27 cellular contexts compared by ENCODE assay signal in the genomic region with DNA sequence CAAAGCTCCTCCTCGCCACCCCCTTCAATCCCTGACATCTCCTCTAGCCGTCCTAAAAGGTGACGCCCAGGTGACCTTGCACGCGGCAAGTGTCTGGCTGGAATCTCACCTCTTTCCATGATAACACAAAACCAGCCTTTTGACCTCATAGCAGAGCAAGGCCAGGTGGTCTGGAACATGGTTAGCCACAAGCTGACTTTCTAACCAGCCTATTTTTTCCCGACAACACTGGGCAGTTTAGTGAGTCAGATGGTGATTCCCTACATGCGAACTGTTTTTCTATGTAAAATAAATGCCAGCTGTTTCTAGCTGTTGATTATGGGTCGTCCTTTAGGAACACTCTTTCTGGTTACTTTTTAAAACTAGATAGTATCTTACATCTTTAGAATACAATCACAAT.
"Had no signal": no experiment of that assay in that cellular context is flagged by ENCODE, and none has a peak within 500 bp of the region (broad histone marks: within the 10 kb centered on the region; RNA-seq: fewer than 3 reads in every experiment).

No MANE protein-coding gene starts in this region.

- H3K4me1 ChIP-seq: left lung, lower lobe of right lung, uterus had no signal

- H3K27me3 Mint-ChIP-seq: stimulated activated naive CD8-positive, alpha-beta T cell treated with anti-CD3 and anti-CD28 coated beads, Interleukin-15, amount 100 ng/mL, for 72 hours had no signal

- H3K27ac Mint-ChIP-seq: activated naive CD4-positive, alpha-beta T cell treated with anti-CD3 and anti-CD28 coated beads for 36 hours; activated naive CD8-positive, alpha-beta T cell treated with anti-CD3 and anti-CD28 coated beads, Interleukin-2, amount 10 ng/mL, durations not matched to agents 7 days and 5 days; activated T-cell treated with anti-CD3 and anti-CD28 coated beads, Interleukin-2, amount 50 U/mL, for 72 hours; nephron; progenitor cell of endocrine pancreas; stimulated activated effector memory CD8-positive, alpha-beta T cell treated with anti-CD3 and anti-CD28 coated beads, Interleukin-12 subunit alpha, Interleukin-12 subunit beta, amount 100 ng/mL, for 72 hours; stimulated activated naive CD8-positive, alpha-beta T cell treated with anti-CD3 and anti-CD28 coated beads, Interleukin-15, amount 100 ng/mL, for 72 hours; T-helper 2 cell treated with Interferon-gamma antibody and Interleukin-4, amounts not matched to agents 5 μg/mL and 100 μg/mL, for 36 hours; type B pancreatic cell had no signal

- H3K9me3 ChIP-seq: left lung, lower lobe of right lung, mucosa of descending colon, neutrophil, ovary, right lobe of liver, uterus had no signal

- H3K4me1 Mint-ChIP-seq: activated naive CD8-positive, alpha-beta T cell treated with anti-CD3 and anti-CD28 coated beads, Interleukin-2, amount 10 ng/mL, durations not matched to agents 7 days and 5 days; stimulated activated naive CD8-positive, alpha-beta T cell treated with anti-CD3 and anti-CD28 coated beads, Interleukin-15, amount 100 ng/mL, for 72 hours had no signal

- H3K27me3 ChIP-seq: foreskin keratinocyte, heart right ventricle, left lung, neutrophil, ovary, right lobe of liver, uterus had no signal

- H3K4me3 Mint-ChIP-seq: activated naive CD4-positive, alpha-beta T cell treated with anti-CD3 and anti-CD28 coated beads for 36 hours; activated naive CD8-positive, alpha-beta T cell treated with anti-CD3 and anti-CD28 coated beads, Interleukin-2, amount 10 ng/mL, durations not matched to agents 7 days and 5 days; activated T-cell treated with anti-CD3 and anti-CD28 coated beads, Interleukin-2, amount 50 U/mL, for 72 hours; nephron; stimulated activated effector memory CD8-positive, alpha-beta T cell treated with anti-CD3 and anti-CD28 coated beads, Interleukin-12 subunit alpha, Interleukin-12 subunit beta, amount 100 ng/mL, for 72 hours; stimulated activated naive CD8-positive, alpha-beta T cell treated with anti-CD3 and anti-CD28 coated beads, Interleukin-15, amount 100 ng/mL, for 72 hours; T-helper 2 cell treated with Interferon-gamma antibody and Interleukin-4, amounts not matched to agents 5 μg/mL and 100 μg/mL, for 36 hours; type B pancreatic cell had no signal

- H3K36me3 Mint-ChIP-seq: activated naive CD8-positive, alpha-beta T cell treated with anti-CD3 and anti-CD28 coated beads, Interleukin-2, amount 10 ng/mL, durations not matched to agents 7 days and 5 days; stimulated activated effector memory CD8-positive, alpha-beta T cell treated with anti-CD3 and anti-CD28 coated beads, Interleukin-12 subunit alpha, Interleukin-12 subunit beta, amount 100 ng/mL, for 72 hours had no signal

- H3K36me3 ChIP-seq: heart right ventricle, left lung, lower lobe of right lung, neutrophil, ovary, right lobe of liver, uterus had no signal

- H3K9me3 Mint-ChIP-seq: activated naive CD4-positive, alpha-beta T cell treated with anti-CD3 and anti-CD28 coated beads for 36 hours; T-helper 2 cell treated with Interferon-gamma antibody and Interleukin-4, amounts not matched to agents 5 μg/mL and 100 μg/mL, for 36 hours had no signal

- H3K4me3 ChIP-seq: heart right ventricle, left lung, lower lobe of right lung, mucosa of descending colon, ovary, right lobe of liver, skin epidermis, uterus had no signal

- H3K27ac ChIP-seq: foreskin keratinocyte, heart right ventricle, left lung, lower lobe of right lung, neutrophil, ovary, right lobe of liver, skin epidermis, uterus had no signal

- ATAC-seq: activated T-cell treated with anti-CD3 and anti-CD28 coated beads, Interleukin-2, amount 50 U/mL, for 72 hours; foreskin keratinocyte; heart right ventricle; left lung; lower lobe of right lung; mucosa of descending colon; right lobe of liver; stimulated activated effector memory CD8-positive, alpha-beta T cell treated with anti-CD3 and anti-CD28 coated beads, Interleukin-12 subunit alpha, Interleukin-12 subunit beta, amount 100 ng/mL, for 72 hours; stimulated activated naive CD8-positive, alpha-beta T cell treated with anti-CD3 and anti-CD28 coated beads, Interleukin-15, amount 100 ng/mL, for 72 hours had no signal

- DNase-seq: activated CD4-positive, alpha-beta T cell treated with anti-CD3 and anti-CD28 coated beads for 4 hours; activated CD4-positive, alpha-beta T cell treated with anti-CD3 and anti-CD28 coated beads, Interleukin-2, amount 50 U/mL, for 4 hours; activated naive CD4-positive, alpha-beta T cell treated with anti-CD3 and anti-CD28 coated beads for 36 hours; activated naive CD8-positive, alpha-beta T cell treated with anti-CD3 and anti-CD28 coated beads, Interleukin-2, amount 10 ng/mL, durations not matched to agents 7 days and 5 days; activated T-cell treated with anti-CD3 and anti-CD28 coated beads for 4 hours; activated T-cell treated with anti-CD3 and anti-CD28 coated beads, Interleukin-2, amount 50 U/mL, for 72 hours; amniotic stem cell; central memory CD4-positive, alpha-beta T cell; foreskin keratinocyte; heart right ventricle; left lung; lower lobe of right lung; mucosa of descending colon; ovary; right lobe of liver; stimulated activated CD4-positive, alpha-beta T cell treated with anti-CD3 and anti-CD28 coated beads, Interleukin-12 subunit alpha, Interleukin-12 subunit beta, amount 100 ng/mL, for 4 hours; stimulated activated CD4-positive, alpha-beta T cell treated with anti-CD3 and anti-CD28 coated beads, Interleukin-4, amount 100 ng/mL, for 1 hour; stimulated activated naive CD8-positive, alpha-beta T cell treated with anti-CD3 and anti-CD28 coated beads, Interleukin-15, amount 100 ng/mL, for 72 hours; substantia nigra; uterus had no signal
